In genomic region chr5:58460727-58461286, GRCh38 we compare ENCODE assay signal across 1 cellular context.
TF ChIP-seq lines count a peak whose summit lies in the region.

No MANE protein-coding gene starts in this region.

TF ChIP-seq in H1, 55 proteins besides CTCF, POLR2A, EP300 and RAD21:
- TF ChIP-seq NANOG (IDR thresholded peaks at IDR 0.05; ENCODE audit: insufficient read depth, low read depth, low read length, poor library complexity, severe bottlenecking) (no peak), SP1 (IDR thresholded peaks at IDR 0.05; ENCODE audit: low read depth, low read length) (no peak), SP2 (IDR thresholded peaks at IDR 0.05; ENCODE audit: low read length) (no peak), YY1 (IDR thresholded peaks at IDR 0.05; ENCODE audit: low read depth, low read length) (peak; percentile 47; the same call in 1 of the 2 replicates), FOSL1 (IDR thresholded peaks at IDR 0.05; ENCODE audit: insufficient read depth, low read depth, low read length) (no peak), HDAC6 (IDR thresholded peaks at IDR 0.05; ENCODE audit: low read depth, low read length) (no peak), CBX5 (IDR thresholded peaks at IDR 0.05; ENCODE audit: low read depth, low read length) (no peak), KDM5A (IDR thresholded peaks at IDR 0.05; ENCODE audit: low read length) (no peak), TBP (IDR thresholded peaks at IDR 0.05; ENCODE audit: low read depth, low read length) (peak; percentile 37; the same call in 1 of the 2 replicates), RBBP5 (IDR thresholded peaks at IDR 0.05; ENCODE audit: borderline replicate concordance, low read depth, low read length) (no peak), SUZ12 (IDR thresholded peaks at IDR 0.05; ENCODE audit: low read length) (no peak), SP4 (IDR thresholded peaks at IDR 0.05; ENCODE audit: low read length) (no peak), CTBP2 (IDR thresholded peaks at IDR 0.05; ENCODE audit: borderline replicate concordance, insufficient read depth, insufficient read length, low read length) (no peak), BRCA1 (IDR thresholded peaks at IDR 0.05; ENCODE audit: low read depth, low read length) (no peak), SIRT6 (IDR thresholded peaks at IDR 0.05; ENCODE audit: low read length) (no peak), SRF (IDR thresholded peaks at IDR 0.05; ENCODE audit: low read depth, low read length) (no peak), RNF2 (IDR thresholded peaks at IDR 0.05; ENCODE audit: borderline replicate concordance, low read depth, low read length, missing control alignments, poor library complexity, severe bottlenecking) (no peak), TAF7 (optimal IDR thresholded peaks at IDR 0.05; ENCODE audit: borderline replicate concordance, low read depth, low read length) (no peak), MAFK (IDR thresholded peaks at IDR 0.05; ENCODE audit: low read depth, low read length) (no peak), KDM4A (IDR thresholded peaks at IDR 0.05; ENCODE audit: low read depth, low read length, severe bottlenecking) (no peak), JUND (IDR thresholded peaks at IDR 0.05; ENCODE audit: low read length) (no peak), POLR2AphosphoS5 (IDR thresholded peaks at IDR 0.05; ENCODE audit: low read depth, low read length) (no peak), TCF12 (IDR thresholded peaks at IDR 0.05; ENCODE audit: low read depth, low read length) (no peak), USF2 (IDR thresholded peaks at IDR 0.05; ENCODE audit: low read length) (no peak), BCL11A (IDR thresholded peaks at IDR 0.05; ENCODE audit: low read depth in 2 of 2, low read length in 2 of 2) (no peak), CREB1 (IDR thresholded peaks at IDR 0.05) (no peak; the same call in 1 of the 2 replicates), BACH1 (IDR thresholded peaks at IDR 0.05; ENCODE audit: low read length) (no peak), SIX5 (IDR thresholded peaks at IDR 0.05; ENCODE audit: low read depth, low read length) (no peak), TEAD4 (IDR thresholded peaks at IDR 0.05; ENCODE audit: low read depth, low read length) (peak; percentile 92), ATF2 (IDR thresholded peaks at IDR 0.05; ENCODE audit: low read length) (no peak), CHD7 (IDR thresholded peaks at IDR 0.05; ENCODE audit: insufficient replicate concordance, low read length) (no peak), SAP30 (IDR thresholded peaks at IDR 0.05; ENCODE audit: insufficient read depth, insufficient replicate concordance, low read length) (no peak), RXRA (IDR thresholded peaks at IDR 0.05; ENCODE audit: insufficient read depth, low read depth, low read length) (no peak), POU5F1 (IDR thresholded peaks at IDR 0.05; ENCODE audit: low read depth, low read length) (no peak), SIN3A (conservative IDR thresholded peaks at IDR 0.05 in 1 of 2, IDR thresholded peaks at IDR 0.05 in 1 of 2; ENCODE audit: low read depth in 1 of 2, low read length in 2 of 2) (peak in 1 of 2 experiments; percentile 70; a peak in 2 of 4 replicates), E2F6 (IDR thresholded peaks at IDR 0.05) (0 out of 2 replicates have a peak, but pooled peaks have one; percentile 25), HDAC2 (IDR thresholded peaks at IDR 0.05; ENCODE audit: borderline replicate concordance in 1 of 2, low read depth in 2 of 2, low read length in 2 of 2) (no peak), KDM1A (IDR thresholded peaks at IDR 0.05; ENCODE audit: borderline replicate concordance, low read length) (peak; percentile 34; the same call in 1 of the 2 replicates), ZNF274 (IDR thresholded peaks at IDR 0.05; ENCODE audit: borderline replicate concordance, extremely low read depth, low read length) (no peak), ASH2L (IDR thresholded peaks at IDR 0.05; ENCODE audit: low read length) (no peak), CHD1 (IDR thresholded peaks at IDR 0.05; ENCODE audit: low read depth, low read length) (no peak), GABPA (IDR thresholded peaks at IDR 0.05; ENCODE audit: borderline replicate concordance, insufficient read depth, low read length) (no peak), CEBPB (IDR thresholded peaks at IDR 0.05; ENCODE audit: low read depth, low read length) (no peak), EZH2 (IDR thresholded peaks at IDR 0.05; ENCODE audit: low read depth, low read length, severe bottlenecking) (no peak), GTF2F1 (IDR thresholded peaks at IDR 0.05; ENCODE audit: borderline replicate concordance, low read depth, low read length) (no peak), PHF8 (conservative IDR thresholded peaks at IDR 0.05; ENCODE audit: low read depth, low read length) (no peak; the same call in 1 of the 2 replicates), EGR1 (IDR thresholded peaks at IDR 0.05; ENCODE audit: borderline replicate concordance, low read depth, low read length) (no peak), RFX5 (IDR thresholded peaks at IDR 0.05; ENCODE audit: borderline replicate concordance, low read depth, low read length) (no peak), TAF1 (IDR thresholded peaks at IDR 0.05; ENCODE audit: low read depth, low read length) (no peak), ATF3 (IDR thresholded peaks at IDR 0.05; ENCODE audit: insufficient read depth, low read depth, low read length) (no peak), MAX (IDR thresholded peaks at IDR 0.05) (peak; percentile 53; the same call in 1 of the 2 replicates), CBX8 (IDR thresholded peaks at IDR 0.05; ENCODE audit: borderline replicate concordance, low read depth, low read length) (no peak), JUN (IDR thresholded peaks at IDR 0.05; ENCODE audit: low read depth, low read length) (no peak), NRF1 (IDR thresholded peaks at IDR 0.05; ENCODE audit: low read depth, low read length) (no peak), CHD2 (IDR thresholded peaks at IDR 0.05; ENCODE audit: low read length) (no peak)
